ENCODE assay signal across 1 cellular context in the genomic region with DNA sequence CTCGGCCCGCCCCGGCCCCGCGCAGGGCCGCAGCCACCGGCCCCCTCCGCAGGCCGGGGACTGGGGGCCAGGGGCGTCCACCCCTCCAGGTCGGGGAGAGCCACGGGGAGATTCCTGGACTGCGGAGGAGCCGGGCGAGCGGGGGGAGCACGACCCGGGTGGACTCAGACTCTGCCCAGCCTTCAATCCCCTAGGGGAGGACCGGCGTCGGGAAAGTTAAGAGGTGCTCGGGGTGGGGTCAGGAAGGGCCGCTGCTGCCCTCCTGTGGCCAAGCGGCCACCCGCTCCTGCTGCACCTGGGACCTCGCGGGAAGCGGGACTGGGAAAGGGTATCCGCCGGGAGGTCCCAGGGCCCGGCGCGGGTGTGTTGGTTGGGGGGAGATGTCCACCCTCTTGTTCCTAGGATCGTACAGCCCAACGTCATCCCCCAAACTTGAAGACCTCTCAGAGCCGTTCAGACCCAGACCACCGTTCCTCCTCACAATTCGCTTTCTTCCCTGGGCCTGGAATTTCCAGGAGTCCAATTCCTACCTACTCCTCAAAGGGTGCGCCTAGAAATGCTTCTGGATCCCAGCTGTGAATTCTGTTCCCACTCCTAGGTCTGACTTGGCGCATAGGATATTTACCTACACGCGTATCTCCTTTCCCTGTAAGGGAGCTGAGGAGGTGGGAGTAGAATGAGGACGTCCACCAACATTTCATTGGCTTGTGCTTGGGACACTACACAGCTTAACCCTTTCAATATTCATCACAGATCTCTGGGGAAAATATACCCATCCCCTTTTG.
A peak's percentile ranks its signal among the peaks of the same experiment; 100 is the strongest.
TF ChIP-seq lines count a peak whose summit lies in the region.

No MANE protein-coding gene starts in this region.

TF ChIP-seq in K562, 482 proteins besides CTCF, POLR2A, EP300 and RAD21 (continued from another document and continues in another):
- TF ChIP-seq, protein P1, sequence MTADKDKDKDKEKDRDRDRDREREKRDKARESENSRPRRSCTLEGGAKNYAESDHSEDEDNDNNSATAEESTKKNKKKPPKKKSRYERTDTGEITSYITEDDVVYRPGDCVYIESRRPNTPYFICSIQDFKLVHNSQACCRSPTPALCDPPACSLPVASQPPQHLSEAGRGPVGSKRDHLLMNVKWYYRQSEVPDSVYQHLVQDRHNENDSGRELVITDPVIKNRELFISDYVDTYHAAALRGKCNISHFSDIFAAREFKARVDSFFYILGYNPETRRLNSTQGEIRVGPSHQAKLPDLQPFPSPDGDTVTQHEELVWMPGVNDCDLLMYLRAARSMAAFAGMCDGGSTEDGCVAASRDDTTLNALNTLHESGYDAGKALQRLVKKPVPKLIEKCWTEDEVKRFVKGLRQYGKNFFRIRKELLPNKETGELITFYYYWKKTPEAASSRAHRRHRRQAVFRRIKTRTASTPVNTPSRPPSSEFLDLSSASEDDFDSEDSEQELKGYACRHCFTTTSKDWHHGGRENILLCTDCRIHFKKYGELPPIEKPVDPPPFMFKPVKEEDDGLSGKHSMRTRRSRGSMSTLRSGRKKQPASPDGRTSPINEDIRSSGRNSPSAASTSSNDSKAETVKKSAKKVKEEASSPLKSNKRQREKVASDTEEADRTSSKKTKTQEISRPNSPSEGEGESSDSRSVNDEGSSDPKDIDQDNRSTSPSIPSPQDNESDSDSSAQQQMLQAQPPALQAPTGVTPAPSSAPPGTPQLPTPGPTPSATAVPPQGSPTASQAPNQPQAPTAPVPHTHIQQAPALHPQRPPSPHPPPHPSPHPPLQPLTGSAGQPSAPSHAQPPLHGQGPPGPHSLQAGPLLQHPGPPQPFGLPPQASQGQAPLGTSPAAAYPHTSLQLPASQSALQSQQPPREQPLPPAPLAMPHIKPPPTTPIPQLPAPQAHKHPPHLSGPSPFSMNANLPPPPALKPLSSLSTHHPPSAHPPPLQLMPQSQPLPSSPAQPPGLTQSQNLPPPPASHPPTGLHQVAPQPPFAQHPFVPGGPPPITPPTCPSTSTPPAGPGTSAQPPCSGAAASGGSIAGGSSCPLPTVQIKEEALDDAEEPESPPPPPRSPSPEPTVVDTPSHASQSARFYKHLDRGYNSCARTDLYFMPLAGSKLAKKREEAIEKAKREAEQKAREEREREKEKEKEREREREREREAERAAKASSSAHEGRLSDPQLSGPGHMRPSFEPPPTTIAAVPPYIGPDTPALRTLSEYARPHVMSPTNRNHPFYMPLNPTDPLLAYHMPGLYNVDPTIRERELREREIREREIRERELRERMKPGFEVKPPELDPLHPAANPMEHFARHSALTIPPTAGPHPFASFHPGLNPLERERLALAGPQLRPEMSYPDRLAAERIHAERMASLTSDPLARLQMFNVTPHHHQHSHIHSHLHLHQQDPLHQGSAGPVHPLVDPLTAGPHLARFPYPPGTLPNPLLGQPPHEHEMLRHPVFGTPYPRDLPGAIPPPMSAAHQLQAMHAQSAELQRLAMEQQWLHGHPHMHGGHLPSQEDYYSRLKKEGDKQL (CRISPR knock-in tag; IDR thresholded peaks at IDR 0.05; ENCODE audit: borderline replicate concordance) = no peak
- TF ChIP-seq NR4A1 (CRISPR knock-in tag; IDR thresholded peaks at IDR 0.05) = no peak
- TF ChIP-seq NR4A1 (tag; IDR thresholded peaks at IDR 0.05) = 0 out of 2 replicates have a peak, but pooled peaks have one; percentile 26
- TF ChIP-seq, protein P2, sequence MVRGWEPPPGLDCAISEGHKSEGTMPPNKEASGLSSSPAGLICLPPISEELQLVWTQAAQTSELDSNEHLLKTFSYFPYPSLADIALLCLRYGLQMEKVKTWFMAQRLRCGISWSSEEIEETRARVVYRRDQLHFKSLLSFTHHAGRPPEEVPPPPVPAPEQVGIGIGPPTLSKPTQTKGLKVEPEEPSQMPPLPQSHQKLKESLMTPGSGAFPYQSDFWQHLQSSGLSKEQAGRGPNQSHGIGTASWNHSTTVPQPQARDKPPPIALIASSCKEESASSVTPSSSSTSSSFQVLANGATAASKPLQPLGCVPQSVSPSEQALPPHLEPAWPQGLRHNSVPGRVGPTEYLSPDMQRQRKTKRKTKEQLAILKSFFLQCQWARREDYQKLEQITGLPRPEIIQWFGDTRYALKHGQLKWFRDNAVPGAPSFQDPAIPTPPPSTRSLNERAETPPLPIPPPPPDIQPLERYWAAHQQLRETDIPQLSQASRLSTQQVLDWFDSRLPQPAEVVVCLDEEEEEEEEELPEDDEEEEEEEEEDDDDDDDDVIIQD (CRISPR knock-in tag; IDR thresholded peaks at IDR 0.05) = no peak
- TF ChIP-seq JUN (IDR thresholded peaks at IDR 0.05; ENCODE audit: borderline replicate concordance, low read depth, low read length) = no peak
- no peak for TF ChIP-seq JUN (CRISPR knock-in tag; IDR thresholded peaks at IDR 0.05; ENCODE audit: borderline replicate concordance)
- TF ChIP-seq ZNF77 (CRISPR knock-in tag; IDR thresholded peaks at IDR 0.05) = no peak
- TF ChIP-seq, protein P3, sequence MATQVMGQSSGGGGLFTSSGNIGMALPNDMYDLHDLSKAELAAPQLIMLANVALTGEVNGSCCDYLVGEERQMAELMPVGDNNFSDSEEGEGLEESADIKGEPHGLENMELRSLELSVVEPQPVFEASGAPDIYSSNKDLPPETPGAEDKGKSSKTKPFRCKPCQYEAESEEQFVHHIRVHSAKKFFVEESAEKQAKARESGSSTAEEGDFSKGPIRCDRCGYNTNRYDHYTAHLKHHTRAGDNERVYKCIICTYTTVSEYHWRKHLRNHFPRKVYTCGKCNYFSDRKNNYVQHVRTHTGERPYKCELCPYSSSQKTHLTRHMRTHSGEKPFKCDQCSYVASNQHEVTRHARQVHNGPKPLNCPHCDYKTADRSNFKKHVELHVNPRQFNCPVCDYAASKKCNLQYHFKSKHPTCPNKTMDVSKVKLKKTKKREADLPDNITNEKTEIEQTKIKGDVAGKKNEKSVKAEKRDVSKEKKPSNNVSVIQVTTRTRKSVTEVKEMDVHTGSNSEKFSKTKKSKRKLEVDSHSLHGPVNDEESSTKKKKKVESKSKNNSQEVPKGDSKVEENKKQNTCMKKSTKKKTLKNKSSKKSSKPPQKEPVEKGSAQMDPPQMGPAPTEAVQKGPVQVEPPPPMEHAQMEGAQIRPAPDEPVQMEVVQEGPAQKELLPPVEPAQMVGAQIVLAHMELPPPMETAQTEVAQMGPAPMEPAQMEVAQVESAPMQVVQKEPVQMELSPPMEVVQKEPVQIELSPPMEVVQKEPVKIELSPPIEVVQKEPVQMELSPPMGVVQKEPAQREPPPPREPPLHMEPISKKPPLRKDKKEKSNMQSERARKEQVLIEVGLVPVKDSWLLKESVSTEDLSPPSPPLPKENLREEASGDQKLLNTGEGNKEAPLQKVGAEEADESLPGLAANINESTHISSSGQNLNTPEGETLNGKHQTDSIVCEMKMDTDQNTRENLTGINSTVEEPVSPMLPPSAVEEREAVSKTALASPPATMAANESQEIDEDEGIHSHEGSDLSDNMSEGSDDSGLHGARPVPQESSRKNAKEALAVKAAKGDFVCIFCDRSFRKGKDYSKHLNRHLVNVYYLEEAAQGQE (CRISPR knock-in tag; IDR thresholded peaks at IDR 0.05; ENCODE audit: low read depth) = no peak
- TF ChIP-seq ETV6 (IDR thresholded peaks at IDR 0.05; ENCODE audit: borderline replicate concordance in 1 of 2, low read depth in 2 of 2, low read length in 1 of 2) = no peak
- no peak for TF ChIP-seq ETV6 (CRISPR knock-in tag; IDR thresholded peaks at IDR 0.05; ENCODE audit: borderline replicate concordance)
- peak; percentile 57; the same call in 1 of the 2 replicates for TF ChIP-seq NFIC (IDR thresholded peaks at IDR 0.05)
- TF ChIP-seq MCM2 (IDR thresholded peaks at IDR 0.05; ENCODE audit: low read depth) = no peak
- no peak for TF ChIP-seq ELF4 (CRISPR knock-in tag; IDR thresholded peaks at IDR 0.05)
- TF ChIP-seq TBP (optimal IDR thresholded peaks at IDR 0.05; ENCODE audit: low read depth, low read length) = no peak
- no peak for TF ChIP-seq ESRRA (IDR thresholded peaks at IDR 0.05; ENCODE audit: borderline replicate concordance, low read depth)
- TF ChIP-seq FIP1L1 (IDR thresholded peaks at IDR 0.05; ENCODE audit: low read depth, low read length, poor library complexity, severe bottlenecking) = no peak
- TF ChIP-seq, protein P4, sequence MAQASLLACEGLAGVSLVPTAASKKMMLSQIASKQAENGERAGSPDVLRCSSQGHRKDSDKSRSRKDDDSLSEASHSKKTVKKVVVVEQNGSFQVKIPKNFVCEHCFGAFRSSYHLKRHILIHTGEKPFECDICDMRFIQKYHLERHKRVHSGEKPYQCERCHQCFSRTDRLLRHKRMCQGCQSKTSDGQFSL (CRISPR knock-in tag; IDR thresholded peaks at IDR 0.05) = 0 out of 2 replicates have a peak, but pooled peaks have one; percentile 46
- TF ChIP-seq, protein P4 (tag; IDR thresholded peaks at IDR 0.05) = 0 out of 4 replicates have a peak, but pooled peaks of 1 of the 2 experiments have one; percentile 16
- TF ChIP-seq NCOA6 (IDR thresholded peaks at IDR 0.05) = no peak; the same call in 1 of the 2 replicates
- no peak for TF ChIP-seq NFRKB (IDR thresholded peaks at IDR 0.05; ENCODE audit: low read depth)
- TF ChIP-seq, protein P5, sequence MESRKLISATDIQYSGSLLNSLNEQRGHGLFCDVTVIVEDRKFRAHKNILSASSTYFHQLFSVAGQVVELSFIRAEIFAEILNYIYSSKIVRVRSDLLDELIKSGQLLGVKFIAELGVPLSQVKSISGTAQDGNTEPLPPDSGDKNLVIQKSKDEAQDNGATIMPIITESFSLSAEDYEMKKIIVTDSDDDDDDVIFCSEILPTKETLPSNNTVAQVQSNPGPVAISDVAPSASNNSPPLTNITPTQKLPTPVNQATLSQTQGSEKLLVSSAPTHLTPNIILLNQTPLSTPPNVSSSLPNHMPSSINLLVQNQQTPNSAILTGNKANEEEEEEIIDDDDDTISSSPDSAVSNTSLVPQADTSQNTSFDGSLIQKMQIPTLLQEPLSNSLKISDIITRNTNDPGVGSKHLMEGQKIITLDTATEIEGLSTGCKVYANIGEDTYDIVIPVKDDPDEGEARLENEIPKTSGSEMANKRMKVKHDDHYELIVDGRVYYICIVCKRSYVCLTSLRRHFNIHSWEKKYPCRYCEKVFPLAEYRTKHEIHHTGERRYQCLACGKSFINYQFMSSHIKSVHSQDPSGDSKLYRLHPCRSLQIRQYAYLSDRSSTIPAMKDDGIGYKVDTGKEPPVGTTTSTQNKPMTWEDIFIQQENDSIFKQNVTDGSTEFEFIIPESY (CRISPR knock-in tag; IDR thresholded peaks at IDR 0.05) = 0 out of 2 replicates have a peak, but pooled peaks have one; percentile 59
- TF ChIP-seq L3MBTL2 (IDR thresholded peaks at IDR 0.05) = peak; percentile 58
- TF ChIP-seq, protein P6, sequence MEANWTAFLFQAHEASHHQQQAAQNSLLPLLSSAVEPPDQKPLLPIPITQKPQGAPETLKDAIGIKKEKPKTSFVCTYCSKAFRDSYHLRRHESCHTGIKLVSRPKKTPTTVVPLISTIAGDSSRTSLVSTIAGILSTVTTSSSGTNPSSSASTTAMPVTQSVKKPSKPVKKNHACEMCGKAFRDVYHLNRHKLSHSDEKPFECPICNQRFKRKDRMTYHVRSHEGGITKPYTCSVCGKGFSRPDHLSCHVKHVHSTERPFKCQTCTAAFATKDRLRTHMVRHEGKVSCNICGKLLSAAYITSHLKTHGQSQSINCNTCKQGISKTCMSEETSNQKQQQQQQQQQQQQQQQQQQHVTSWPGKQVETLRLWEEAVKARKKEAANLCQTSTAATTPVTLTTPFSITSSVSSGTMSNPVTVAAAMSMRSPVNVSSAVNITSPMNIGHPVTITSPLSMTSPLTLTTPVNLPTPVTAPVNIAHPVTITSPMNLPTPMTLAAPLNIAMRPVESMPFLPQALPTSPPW (CRISPR knock-in tag; IDR thresholded peaks at IDR 0.05) = peak; percentile 88
- TF ChIP-seq HMG20A (CRISPR knock-in tag; conservative IDR thresholded peaks at IDR 0.05) = no peak
- TF ChIP-seq, protein P7, sequence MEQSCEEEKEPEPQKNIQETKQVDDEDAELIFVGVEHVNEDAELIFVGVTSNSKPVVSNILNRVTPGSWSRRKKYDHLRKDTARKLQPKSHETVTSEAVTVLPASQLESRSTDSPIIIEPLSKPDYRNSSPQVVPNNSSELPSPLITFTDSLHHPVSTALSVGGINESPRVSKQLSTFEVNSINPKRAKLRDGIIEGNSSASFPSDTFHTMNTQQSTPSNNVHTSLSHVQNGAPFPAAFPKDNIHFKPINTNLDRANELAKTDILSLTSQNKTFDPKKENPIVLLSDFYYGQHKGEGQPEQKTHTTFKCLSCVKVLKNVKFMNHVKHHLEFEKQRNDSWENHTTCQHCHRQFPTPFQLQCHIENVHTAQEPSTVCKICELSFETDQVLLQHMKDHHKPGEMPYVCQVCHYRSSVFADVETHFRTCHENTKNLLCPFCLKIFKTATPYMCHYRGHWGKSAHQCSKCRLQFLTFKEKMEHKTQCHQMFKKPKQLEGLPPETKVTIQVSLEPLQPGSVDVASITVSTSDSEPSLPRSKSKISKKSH (CRISPR knock-in tag; IDR thresholded peaks at IDR 0.05) = no peak
- TF ChIP-seq, protein P8, sequence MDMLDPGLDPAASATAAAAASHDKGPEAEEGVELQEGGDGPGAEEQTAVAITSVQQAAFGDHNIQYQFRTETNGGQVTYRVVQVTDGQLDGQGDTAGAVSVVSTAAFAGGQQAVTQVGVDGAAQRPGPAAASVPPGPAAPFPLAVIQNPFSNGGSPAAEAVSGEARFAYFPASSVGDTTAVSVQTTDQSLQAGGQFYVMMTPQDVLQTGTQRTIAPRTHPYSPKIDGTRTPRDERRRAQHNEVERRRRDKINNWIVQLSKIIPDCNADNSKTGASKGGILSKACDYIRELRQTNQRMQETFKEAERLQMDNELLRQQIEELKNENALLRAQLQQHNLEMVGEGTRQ (CRISPR knock-in tag; IDR thresholded peaks at IDR 0.05) = no peak
- TF ChIP-seq WHSC1 (IDR thresholded peaks at IDR 0.05; ENCODE audit: low read length) = no peak
- no peak for TF ChIP-seq ZFP36 (IDR thresholded peaks at IDR 0.05; ENCODE audit: low read depth, low read length, partially characterized antibody)
- TF ChIP-seq, protein P9, sequence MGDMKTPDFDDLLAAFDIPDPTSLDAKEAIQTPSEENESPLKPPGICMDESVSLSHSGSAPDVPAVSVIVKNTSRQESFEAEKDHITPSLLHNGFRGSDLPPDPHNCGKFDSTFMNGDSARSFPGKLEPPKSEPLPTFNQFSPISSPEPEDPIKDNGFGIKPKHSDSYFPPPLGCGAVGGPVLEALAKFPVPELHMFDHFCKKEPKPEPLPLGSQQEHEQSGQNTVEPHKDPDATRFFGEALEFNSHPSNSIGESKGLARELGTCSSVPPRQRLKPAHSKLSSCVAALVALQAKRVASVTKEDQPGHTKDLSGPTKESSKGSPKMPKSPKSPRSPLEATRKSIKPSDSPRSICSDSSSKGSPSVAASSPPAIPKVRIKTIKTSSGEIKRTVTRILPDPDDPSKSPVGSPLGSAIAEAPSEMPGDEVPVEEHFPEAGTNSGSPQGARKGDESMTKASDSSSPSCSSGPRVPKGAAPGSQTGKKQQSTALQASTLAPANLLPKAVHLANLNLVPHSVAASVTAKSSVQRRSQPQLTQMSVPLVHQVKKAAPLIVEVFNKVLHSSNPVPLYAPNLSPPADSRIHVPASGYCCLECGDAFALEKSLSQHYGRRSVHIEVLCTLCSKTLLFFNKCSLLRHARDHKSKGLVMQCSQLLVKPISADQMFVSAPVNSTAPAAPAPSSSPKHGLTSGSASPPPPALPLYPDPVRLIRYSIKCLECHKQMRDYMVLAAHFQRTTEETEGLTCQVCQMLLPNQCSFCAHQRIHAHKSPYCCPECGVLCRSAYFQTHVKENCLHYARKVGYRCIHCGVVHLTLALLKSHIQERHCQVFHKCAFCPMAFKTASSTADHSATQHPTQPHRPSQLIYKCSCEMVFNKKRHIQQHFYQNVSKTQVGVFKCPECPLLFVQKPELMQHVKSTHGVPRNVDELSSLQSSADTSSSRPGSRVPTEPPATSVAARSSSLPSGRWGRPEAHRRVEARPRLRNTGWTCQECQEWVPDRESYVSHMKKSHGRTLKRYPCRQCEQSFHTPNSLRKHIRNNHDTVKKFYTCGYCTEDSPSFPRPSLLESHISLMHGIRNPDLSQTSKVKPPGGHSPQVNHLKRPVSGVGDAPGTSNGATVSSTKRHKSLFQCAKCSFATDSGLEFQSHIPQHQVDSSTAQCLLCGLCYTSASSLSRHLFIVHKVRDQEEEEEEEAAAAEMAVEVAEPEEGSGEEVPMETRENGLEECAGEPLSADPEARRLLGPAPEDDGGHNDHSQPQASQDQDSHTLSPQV (IDR thresholded peaks at IDR 0.05) = no peak; the same call in none of the 2 replicates
